Comparison of ENCODE assay signal across 9 cellular contexts in genomic region chr22:46748948-46749681, GRCh38. TPM values are rescaled to one million over a fixed set of nuclear protein-coding genes. Genes with fewer than 3 reads are reported as not detected.
A peak's percentile ranks its signal among the peaks of the same experiment; 100 is the strongest.
DNase-seq lines count a peak whose midpoint lies in the region; ATAC-seq and TF ChIP-seq lines count a peak whose summit lies in the region.
"Had no signal": no experiment of that assay in that cellular context is flagged by ENCODE, and none has a peak within 500 bp of the region (broad histone marks: within the 10 kb centered on the region; RNA-seq: fewer than 3 reads in every experiment).

No MANE protein-coding gene starts in this region.

- TF ChIP-seq CTCF in CD14-positive monocyte (IDR thresholded peaks at IDR 0.05) (no peak), SK-N-SH (IDR thresholded peaks at IDR 0.05) (no peak), GM10248 (IDR thresholded peaks at IDR 0.05; ENCODE audit: control extremely low read depth, extremely low read depth, low read depth, missing control alignments) (no peak)

- no peak for TF ChIP-seq RAD21 in SK-N-SH (IDR thresholded peaks at IDR 0.05; ENCODE audit: low read length)

- TF ChIP-seq EP300 in SK-N-SH (IDR thresholded peaks at IDR 0.05; ENCODE audit: borderline replicate concordance in 1 of 2, low read depth in 1 of 2, low read length in 1 of 2): no peak

- peak; percentile 65 for ATAC-seq in activated naive CD8-positive, alpha-beta T cell treated with anti-CD3 and anti-CD28 coated beads, Interleukin-2, amount 50 U/mL, for 24 hours
- ATAC-seq in naive thymus-derived CD4-positive, alpha-beta T cell: peak; percentile 64
- ATAC-seq in GM18867 (IDR thresholded peaks at IDR 0.05; ENCODE audit: unreplicated experiment) (no peak), HG03565 (IDR thresholded peaks at IDR 0.05; ENCODE audit: unreplicated experiment) (no peak)

- H3K36me3 Mint-ChIP-seq in CD14-positive monocyte: no peaks in the 10 kb centered on the region
- H3K36me3 Mint-ChIP-seq in activated naive CD8-positive, alpha-beta T cell treated with anti-CD3 and anti-CD28 coated beads, Interleukin-2, amount 50 U/mL, for 24 hours (ENCODE audit: low read depth): no peaks in the 10 kb centered on the region
- H3K36me3 Mint-ChIP-seq in naive thymus-derived CD4-positive, alpha-beta T cell: no peaks in the 10 kb centered on the region

- intact Hi-C loops in CD14-positive monocyte (cut with micrococcal nuclease): no loop called here
- intact Hi-C loops in naive thymus-derived CD4-positive, alpha-beta T cell (cut with micrococcal nuclease): loop anchor here in 1 of 2 donors (1.0 kb wide), 2 partner anchors 10 to 13 kb away; partner anchors contain the start of gene TBC1D22A

- no peaks in the 10 kb centered on the region for H4K20me1 ChIP-seq in SK-N-SH (ENCODE audit: insufficient read depth)

- peaks cover 48% of the 10 kb centered on the region for H3K4me1 Mint-ChIP-seq in CD14-positive monocyte
- H3K4me1 Mint-ChIP-seq in activated naive CD8-positive, alpha-beta T cell treated with anti-CD3 and anti-CD28 coated beads, Interleukin-2, amount 50 U/mL, for 24 hours: peaks cover 27% of the 10 kb centered on the region
- H3K4me1 Mint-ChIP-seq in naive thymus-derived CD4-positive, alpha-beta T cell: peaks cover 23 to 34% (median 28%) of the 10 kb centered on the region in 7 donors

- H3K9me3 Mint-ChIP-seq in CD14-positive monocyte: no peaks in the 10 kb centered on the region
- no peaks in the 10 kb centered on the region for H3K9me3 Mint-ChIP-seq in activated naive CD8-positive, alpha-beta T cell treated with anti-CD3 and anti-CD28 coated beads, Interleukin-2, amount 50 U/mL, for 24 hours
- H3K9me3 Mint-ChIP-seq in naive thymus-derived CD4-positive, alpha-beta T cell: no peaks in the 10 kb centered on the region

- no peaks in the 10 kb centered on the region for H3K9me2 ChIP-seq in SK-N-SH

- peak overlapping the region; percentile 40 for H3K4me2 ChIP-seq in SK-N-SH

- H3K4me1 ChIP-seq in SK-N-SH (ENCODE audit: control insufficient read depth in 1 of 2, insufficient read depth in 2 of 2, low read depth in 1 of 2, low read length in 1 of 2): peaks cover 17 to 22% of the 10 kb centered on the region in 2 experiments; a peak in 3 of 4 replicates
- peaks cover 29% of the 10 kb centered on the region in 2 donors for H3K4me1 ChIP-seq in naive thymus-derived CD4-positive, alpha-beta T cell (ENCODE audit: control insufficient read depth in 2 of 2, insufficient read depth in 2 of 2, low read length in 2 of 2)

- CTCF ChIA-PET in SK-N-SH (lab: Yijun Ruan, JAX) (interaction anchor here (1.2 to 2.8 kb wide), 3 partner anchors 10 to 185 kb away, joined by 3 to 13 read pairs (median 4); no protein-coding TSS in a partner anchor), GM10248 (lab: Yijun Ruan, JAX) (interaction anchor here (1.1 to 4.1 kb wide), 5 partner anchors 8 to 54 kb away, joined by 3 to 28 read pairs (median 4); no protein-coding TSS in a partner anchor)
- CTCF ChIA-PET in naive thymus-derived CD4-positive, alpha-beta T cell (lab: Charles Lee): interaction anchor here (1.5 to 2.6 kb wide), 6 partner anchors 10 to 186 kb away, joined by 3 to 22 read pairs (median 8); partner anchors contain the start of gene TBC1D22A

- no peaks in the 10 kb centered on the region for H3K79me2 ChIP-seq in SK-N-SH (ENCODE audit: insufficient read depth)

- peaks cover 11% of the 10 kb centered on the region for H3F3A ChIP-seq in SK-N-SH (replicated peaks; ENCODE audit: insufficient read depth)

- 78% methylated on average over 7 of the region's 14 CpGs for WGBS in SK-N-SH (ENCODE audit: low lambda C conversion rate)

- peak overlapping the region in 1 of 2 experiments; percentile 32; a peak in 2 of 4 replicates for H3K27ac ChIP-seq in SK-N-SH (ENCODE audit: low read depth in 2 of 2, low read length in 1 of 2)
- H3K27ac ChIP-seq in naive thymus-derived CD4-positive, alpha-beta T cell (ENCODE audit: low read depth, low read length): peak overlapping the region; percentile 66

- H2AFZ ChIP-seq in SK-N-SH (ENCODE audit: low read depth): peak overlapping the region; percentile 91

- no peak overlapping the region for H3K4me3 ChIP-seq in SK-N-SH (ENCODE audit: low read depth in 2 of 2, low read length in 1 of 2)
- peak overlapping the region; percentile 54 for H3K4me3 ChIP-seq in naive thymus-derived CD4-positive, alpha-beta T cell (ENCODE audit: low read length)

- peaks cover 2 to 11% (median 10%) of the 10 kb centered on the region in 3 donors for H3K27me3 Mint-ChIP-seq in CD14-positive monocyte (ENCODE audit: low read depth in 3 of 3)
- H3K27me3 Mint-ChIP-seq in activated naive CD8-positive, alpha-beta T cell treated with anti-CD3 and anti-CD28 coated beads, Interleukin-2, amount 50 U/mL, for 24 hours: no peaks in the 10 kb centered on the region
- peaks cover 0 to 3% (median 0%) of the 10 kb centered on the region in 5 donors for H3K27me3 Mint-ChIP-seq in naive thymus-derived CD4-positive, alpha-beta T cell

- H3K27me3 ChIP-seq in SK-N-SH (ENCODE audit: insufficient read depth): no peaks in the 10 kb centered on the region
- no peaks in the 10 kb centered on the region for H3K27me3 ChIP-seq in naive thymus-derived CD4-positive, alpha-beta T cell (ENCODE audit: control insufficient read depth in 2 of 2, insufficient read depth in 2 of 2, low read length in 2 of 2)

- POLR2A ChIA-PET in SK-N-SH (lab: Yijun Ruan, JAX) (interaction anchor here (1.0 kb wide), 1 partner anchor 13 kb away, joined by 3 read pairs; the partner anchor contains the start of gene TBC1D22A), GM10248 (lab: Yijun Ruan, JAX) (interaction anchor here (2.2 kb wide), 1 partner anchor 13 kb away, joined by 10 read pairs; the partner anchor contains the start of gene TBC1D22A)
- POLR2A ChIA-PET in naive thymus-derived CD4-positive, alpha-beta T cell (lab: Charles Lee): interaction anchor here (0.6 to 15.9 kb wide), 11 partner anchors 9 to 52 kb away, joined by 3 to 255 read pairs (median 4); partner anchors contain the start of genes CERK and TBC1D22A

- no peaks in the 10 kb centered on the region for H3K36me3 ChIP-seq in SK-N-SH (replicated peaks in 1 of 2; ENCODE audit: control insufficient read depth in 1 of 2, insufficient read depth in 2 of 2, low read length in 1 of 2)
- no peaks in the 10 kb centered on the region for H3K36me3 ChIP-seq in naive thymus-derived CD4-positive, alpha-beta T cell (ENCODE audit: control insufficient read depth in 2 of 3, insufficient read depth in 3 of 3, low read length in 3 of 3)

- H3K9me3 ChIP-seq in SK-N-SH: no peaks in the 10 kb centered on the region
- H3K9me3 ChIP-seq in naive thymus-derived CD4-positive, alpha-beta T cell (ENCODE audit: control insufficient read depth in 2 of 3, low read length in 3 of 3): no peaks in the 10 kb centered on the region

- DNase-seq in CD14-positive monocyte (ENCODE audit: low spot score): peak; percentile 50
- no peak for DNase-seq in SK-N-SH
- peak; percentile 54 for DNase-seq in activated naive CD8-positive, alpha-beta T cell treated with anti-CD3 and anti-CD28 coated beads, Interleukin-2, amount 50 U/mL, for 24 hours
- peak in 8 of 9 donors; percentile 35 to 83 (median 74) for DNase-seq in naive thymus-derived CD4-positive, alpha-beta T cell
- DNase-seq in NCI-H2107 (lab: John Stamatoyannopoulos, UW): no peak
- DNase-seq in GM10248 (ENCODE audit: extremely low spot score): no peak
- DNase-seq: kidney glomerular epithelial cell had no signal

- H3K4me3 Mint-ChIP-seq in CD14-positive monocyte: peak overlapping the region; percentile 59 to 85
- peak overlapping the region; percentile 42 for H3K4me3 Mint-ChIP-seq in activated naive CD8-positive, alpha-beta T cell treated with anti-CD3 and anti-CD28 coated beads, Interleukin-2, amount 50 U/mL, for 24 hours
- H3K4me3 Mint-ChIP-seq in naive thymus-derived CD4-positive, alpha-beta T cell: peak overlapping the region; percentile 63 to 87 (median 81)

- H3K27ac Mint-ChIP-seq in CD14-positive monocyte: peak overlapping the region; percentile 70 to 92 (median 80)
- H3K27ac Mint-ChIP-seq in activated naive CD8-positive, alpha-beta T cell treated with anti-CD3 and anti-CD28 coated beads, Interleukin-2, amount 50 U/mL, for 24 hours: peak overlapping the region; percentile 79
- H3K27ac Mint-ChIP-seq in naive thymus-derived CD4-positive, alpha-beta T cell: peak overlapping the region; percentile 87 to 99 (median 96)

- H3K9ac ChIP-seq in SK-N-SH: 0 out of 2 replicates have a peak overlapping the region, but pooled peaks have one; percentile 6

TF ChIP-seq in SK-N-SH, 30 proteins besides CTCF, POLR2A, EP300 and RAD21 (continues in another document):
- no peak for TF ChIP-seq USF2 (IDR thresholded peaks at IDR 0.05; ENCODE audit: borderline replicate concordance, low read depth, low read length)
- TF ChIP-seq MAX (IDR thresholded peaks at IDR 0.05; ENCODE audit: low read depth): no peak
- no peak for TF ChIP-seq JUND (IDR thresholded peaks at IDR 0.05)
- no peak for TF ChIP-seq TCF12 (IDR thresholded peaks at IDR 0.05)
- TF ChIP-seq CHD2 (IDR thresholded peaks at IDR 0.05; ENCODE audit: low read length, partially characterized antibody): no peak

RNA-seq across cellular contexts. Expression of gene CERK, which starts 11.1 kb away (rescaled TPM):
- polyA plus RNA-seq in CD14-positive monocyte (10 to 100 TPM; 22.4 to 24.5 TPM), SK-N-SH (2012; rRNA removed) (32.6 and 33.4 TPM in 2 replicates)
- polyA plus RNA-seq in SK-N-SH (2012; cell fraction: cytosol; rRNA removed): 27.7 and 36.1 TPM in 2 replicates
- polyA plus RNA-seq in SK-N-SH (2012; cell fraction: nucleus; rRNA removed): 23.4 and 24.7 TPM in 2 replicates
- 100 to 1,000 TPM in 2 of 5 experiments, 10 to 100 TPM in 3; 55.8 to 138 (median 72.4) TPM for total RNA-seq in naive thymus-derived CD4-positive, alpha-beta T cell
- polyA plus RNA-seq in naive thymus-derived CD4-positive, alpha-beta T cell: 10 to 100 TPM; 40.4 to 66.7 TPM

RNA-seq across cellular contexts. Expression of gene TBC1D22A, which starts 13.3 kb away (rescaled TPM):
- polyA plus RNA-seq in CD14-positive monocyte (10 to 100 TPM; 25.9 to 29.5 TPM), SK-N-SH (2012; rRNA removed) (14.5 and 16.5 TPM in 2 replicates)
- polyA plus RNA-seq in SK-N-SH (2012; cell fraction: cytosol; rRNA removed): 12.8 and 14.4 TPM in 2 replicates
- 16.3 and 19.4 TPM in 2 replicates for polyA plus RNA-seq in SK-N-SH (2012; cell fraction: nucleus; rRNA removed)
- total RNA-seq in naive thymus-derived CD4-positive, alpha-beta T cell: 10 to 100 TPM; 37.5 to 50.1 (median 43.4) TPM
- polyA plus RNA-seq in naive thymus-derived CD4-positive, alpha-beta T cell: 10 to 100 TPM; 18.6 to 25.3 TPM

Comparison
In these comparisons a context has a peak if more than half of its experiments do, and no peak if none do; other contexts are left out.
1. DNase-seq: peak in CD14-positive monocyte (single experiment), activated naive CD8-positive, alpha-beta T cell treated with anti-CD3 and anti-CD28 coated beads, Interleukin-2, amount 50 U/mL, for 24 hours (single experiment) and naive thymus-derived CD4-positive, alpha-beta T cell (8 of 9); none in SK-N-SH (single experiment), NCI-H2107 (single experiment) and GM10248 (single experiment).
2. ATAC-seq: peak in activated naive CD8-positive, alpha-beta T cell treated with anti-CD3 and anti-CD28 coated beads, Interleukin-2, amount 50 U/mL, for 24 hours (single experiment) and naive thymus-derived CD4-positive, alpha-beta T cell (single experiment); none in GM18867 (single experiment) and HG03565 (single experiment).
3. Peak in every context shown above with its lines, with median percentiles within 50 percentile points of each other: H3K27ac Mint-ChIP-seq and H3K4me3 Mint-ChIP-seq.